ENCODE assay signal across 8 cellular contexts in the genomic region with DNA sequence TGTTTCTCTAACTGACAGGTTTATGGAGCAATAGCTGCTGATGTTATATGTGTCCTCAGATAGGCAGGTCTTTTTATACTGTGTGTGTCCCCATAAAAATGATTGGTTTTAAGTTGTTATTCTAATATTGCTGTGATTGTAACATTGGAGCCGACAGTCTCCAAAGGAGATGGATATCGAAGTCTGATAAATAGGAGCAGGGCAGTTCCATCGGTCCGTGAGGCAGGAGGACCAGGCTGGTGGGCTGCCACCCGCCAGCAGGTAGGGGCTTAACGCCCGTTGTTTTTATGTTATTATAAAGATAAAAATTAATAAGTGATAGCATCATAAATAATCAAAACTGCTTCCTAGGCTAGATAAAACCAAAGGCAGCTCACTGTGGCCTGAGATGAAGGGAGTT. TPM values are rescaled to one million over a fixed set of nuclear protein-coding genes. Genes with fewer than 3 reads are reported as not detected.
"Had no signal": no experiment of that assay in that cellular context is flagged by ENCODE, and none has a peak within 500 bp of the region (broad histone marks: within the 10 kb centered on the region; RNA-seq: fewer than 3 reads in every experiment).

No MANE protein-coding gene starts in this region.

- ATAC-seq: HepG2, K562 had no signal

- DNase-seq: IMR-90 had no signal

- H3K27ac ChIP-seq: HL-60 had no signal

- H3K4me3 Mint-ChIP-seq: IgD-negative memory B cell had no signal

- H3K36me3 Mint-ChIP-seq: IgD-negative memory B cell had no signal

- H3K4me3 ChIP-seq: K562 had no signal

- FAIRE-seq: HepG2, HTR-8/SVneo, K562 had no signal

- H3K4me1 Mint-ChIP-seq: IgD-negative memory B cell had no signal

- H3K27ac Mint-ChIP-seq: IgD-negative memory B cell had no signal

RNA-seq across cellular contexts. Expression of a gene that starts 38.0 kb away (rescaled TPM):
- total RNA-seq: HepG2, HT-29, HT1080, IMR-90, K562 had no signal
- polyA plus RNA-seq: HepG2, IgD-negative memory B cell, IMR-90, K562 had no signal
